ENCODE assay signal across 16 cellular contexts in genomic region chr6:35677456-35677855, GRCh38. TPM values are rescaled to one million over a fixed set of nuclear protein-coding genes. Genes with fewer than 3 reads are reported as not detected.
DNase-seq lines count a peak whose midpoint lies in the region; ATAC-seq, FAIRE-seq and TF ChIP-seq lines count a peak whose summit lies in the region.
"Had no signal": no experiment of that assay in that cellular context is flagged by ENCODE, and none has a peak within 500 bp of the region (broad histone marks: within the 10 kb centered on the region; RNA-seq: fewer than 3 reads in every experiment).

No MANE protein-coding gene starts in this region.

- H3K4me3 Mint-ChIP-seq in activated T-cell treated with anti-CD3 and anti-CD28 coated beads, Interleukin-2, amount 50 U/mL, for 24 hours, result no peak overlapping the region
- H3K4me3 Mint-ChIP-seq in dendritic cell treated with granulocyte-macrophage colony-stimulating factor and Interleukin-4, amounts not matched to agents 40 ng/mL and 50 ng/mL, for 4 days, result no peak overlapping the region
- H3K4me3 Mint-ChIP-seq: neural crest cell had no signal

- H3K27ac ChIP-seq in small intestine (ENCODE audit: low read depth in 1 of 2, low read length in 1 of 2), result no peak overlapping the region
- H3K27ac ChIP-seq in ascending aorta, result no peak overlapping the region
- H3K27ac ChIP-seq: lower lobe of right lung, transverse colon had no signal

- WGBS in small intestine, 3 donors, result 62 to 87% (median 62%) methylated on average over 2 of the region's 2 CpGs

- TF ChIP-seq CTCF in ascending aorta (IDR thresholded peaks at IDR 0.05), result no peak

- intact Hi-C loops in dendritic cell treated with granulocyte-macrophage colony-stimulating factor and Interleukin-4, amounts not matched to agents 40 ng/mL and 50 ng/mL, for 4 days (cut with micrococcal nuclease), result no loop called here
- intact Hi-C loops in ascending aorta (cut with DNase I), result no loop called here

- H3K27me3 ChIP-seq in small intestine (ENCODE audit: control insufficient read depth in 2 of 2, insufficient read depth in 2 of 2, low read length in 2 of 2) (no peaks in the 10 kb centered on the region), ascending aorta (no peaks in the 10 kb centered on the region)
- H3K27me3 ChIP-seq: transverse colon had no signal

- H3K4me1 Mint-ChIP-seq in activated T-cell treated with anti-CD3 and anti-CD28 coated beads, Interleukin-2, amount 50 U/mL, for 24 hours (ENCODE audit: low read depth), result peaks cover 91% of the 10 kb centered on the region
- peaks cover 58% of the 10 kb centered on the region for H3K4me1 Mint-ChIP-seq in dendritic cell treated with granulocyte-macrophage colony-stimulating factor and Interleukin-4, amounts not matched to agents 40 ng/mL and 50 ng/mL, for 4 days (ENCODE audit: low read depth)

- H3K9me3 Mint-ChIP-seq in activated T-cell treated with anti-CD3 and anti-CD28 coated beads, Interleukin-2, amount 50 U/mL, for 24 hours, result no peaks in the 10 kb centered on the region
- H3K9me3 Mint-ChIP-seq in dendritic cell treated with granulocyte-macrophage colony-stimulating factor and Interleukin-4, amounts not matched to agents 40 ng/mL and 50 ng/mL, for 4 days, result no peaks in the 10 kb centered on the region
- H3K9me3 Mint-ChIP-seq: neural crest cell had no signal

- no peak for ATAC-seq in GM18873 (IDR thresholded peaks at IDR 0.05; ENCODE audit: low FRiP score, unreplicated experiment)

- H3K27ac Mint-ChIP-seq in activated T-cell treated with anti-CD3 and anti-CD28 coated beads, Interleukin-2, amount 50 U/mL, for 24 hours, result peak overlapping the region; percentile 81
- H3K27ac Mint-ChIP-seq in dendritic cell treated with granulocyte-macrophage colony-stimulating factor and Interleukin-4, amounts not matched to agents 40 ng/mL and 50 ng/mL, for 4 days, result peak overlapping the region; percentile 71

- H3K4me1 ChIP-seq in small intestine (ENCODE audit: control insufficient read depth in 2 of 2, insufficient read depth in 1 of 2, low read depth in 1 of 2, low read length in 1 of 2), result peaks cover 0 to 2% of the 10 kb centered on the region in 2 donors
- peaks cover 6 to 17% of the 10 kb centered on the region in 2 donors for H3K4me1 ChIP-seq in ascending aorta

- peaks cover 57% of the 10 kb centered on the region for H3K36me3 Mint-ChIP-seq in activated T-cell treated with anti-CD3 and anti-CD28 coated beads, Interleukin-2, amount 50 U/mL, for 24 hours (ENCODE audit: low read depth)
- peaks cover 27% of the 10 kb centered on the region for H3K36me3 Mint-ChIP-seq in dendritic cell treated with granulocyte-macrophage colony-stimulating factor and Interleukin-4, amounts not matched to agents 40 ng/mL and 50 ng/mL, for 4 days (ENCODE audit: low read depth)

- no peaks in the 10 kb centered on the region for H3K27me3 Mint-ChIP-seq in activated T-cell treated with anti-CD3 and anti-CD28 coated beads, Interleukin-2, amount 50 U/mL, for 24 hours
- H3K27me3 Mint-ChIP-seq in dendritic cell treated with granulocyte-macrophage colony-stimulating factor and Interleukin-4, amounts not matched to agents 40 ng/mL and 50 ng/mL, for 4 days, result no peaks in the 10 kb centered on the region

- FAIRE-seq in small intestine (lab: Jason Lieb, UNC), result no peak
- FAIRE-seq: bronchial epithelial cell had no signal

- no peak for DNase-seq in activated T-cell treated with anti-CD3 and anti-CD28 coated beads, Interleukin-2, amount 50 U/mL, for 24 hours
- no peak for DNase-seq in activated T-cell treated with anti-CD3 and anti-CD28 coated beads, Interleukin-2, amount 50 U/mL, for 48 hours
- DNase-seq in M059J (ENCODE audit: low read depth) (peak; percentile 36), small intestine (peak; percentile 37), NCI-H187 treated with DMSO at 0.1 percent for 48 hours (lab: John Stamatoyannopoulos, UW) (no peak), ascending aorta (ENCODE audit: low spot score in 2 of 2) (no peak)
- DNase-seq: activated CD8-positive, alpha-beta memory T cell treated with anti-CD3 and anti-CD28 coated beads for 24 hours; activated gamma-delta T cell treated with Interleukin-2 at 50 U/mL for 16 hours; lower lobe of right lung; NCI-H2171 treated with DMSO at 0.1 percent for 48 hours; stimulated activated CD4-positive, alpha-beta T cell treated with anti-CD3 and anti-CD28 coated beads, Interleukin-1b, Interleukin-23, amount 100 ng/mL, for 48 hours; transverse colon had no signal

- no peaks in the 10 kb centered on the region for H3K9me3 ChIP-seq in small intestine (ENCODE audit: control insufficient read depth, low read depth)
- no peaks in the 10 kb centered on the region for H3K9me3 ChIP-seq in ascending aorta
- H3K9me3 ChIP-seq: lower lobe of right lung, transverse colon had no signal

- H3K36me3 ChIP-seq in small intestine (ENCODE audit: control insufficient read depth in 2 of 2, insufficient read depth in 2 of 2, low read length in 2 of 2) (peaks cover 4 to 14% of the 10 kb centered on the region in 2 donors), ascending aorta (peaks cover 20 to 48% of the 10 kb centered on the region in 2 donors)

- H3K4me3 ChIP-seq in small intestine (ENCODE audit: low read depth in 1 of 2, low read length in 2 of 2) (no peak overlapping the region), ascending aorta (no peak overlapping the region)
- H3K4me3 ChIP-seq: lower lobe of right lung, transverse colon had no signal

RNA-seq across cellular contexts. Expression of gene FKBP5, which starts 11.3 kb away (rescaled TPM):
- total RNA-seq in M059J (2014; rRNA removed; shearing (Covaris generic)), result 10.7 and 14.9 TPM in 2 replicates
- polyA plus RNA-seq in small intestine, result 100 to 1,000 TPM in 2 of 3 donors, 10 to 100 TPM in 1; 62.7 to 150 (median 115) TPM
- 112 TPM for total RNA-seq in ascending aorta

RNA-seq across cellular contexts. Expression of gene ARMC12, which starts 59.4 kb away (rescaled TPM):
- total RNA-seq in M059J (2014; rRNA removed; shearing (Covaris generic)), result 0.22 TPM in 1 of 2 replicates, not detected in the other
- 1 to 10 TPM in 1 of 3 donors, under 1 TPM in 1, not detected in 1; 0.72 to 2.5 TPM for polyA plus RNA-seq in small intestine
- total RNA-seq in ascending aorta, result not detected
- total RNA-seq: lower lobe of right lung had no signal

Comparison
In these comparisons a context has a peak if more than half of its experiments do, and no peak if none do; other contexts are left out.
1. DNase-seq: peak in M059J (single experiment) and small intestine (single experiment); none in activated T-cell treated with anti-CD3 and anti-CD28 coated beads, Interleukin-2, amount 50 U/mL, for 24 hours (single experiment), activated T-cell treated with anti-CD3 and anti-CD28 coated beads, Interleukin-2, amount 50 U/mL, for 48 hours (0 of 2), NCI-H187 treated with DMSO at 0.1 percent for 48 hours (single experiment) and ascending aorta (0 of 2).